In genomic region chr15:64146885-64147681, GRCh38 we compare ENCODE assay signal across 1 cellular context.
A peak's percentile ranks its signal among the peaks of the same experiment; 100 is the strongest.
TF ChIP-seq lines count a peak whose summit lies in the region.

No MANE protein-coding gene starts in this region.

TF ChIP-seq in HepG2, 621 proteins besides CTCF, POLR2A, EP300 and RAD21 (continued from another document and continues in another):
- TF ChIP-seq MTF2 (CRISPR knock-in tag; IDR thresholded peaks at IDR 0.05; ENCODE audit: borderline replicate concordance) (no peak), FOXJ3 (CRISPR knock-in tag; IDR thresholded peaks at IDR 0.05; ENCODE audit: borderline replicate concordance) (no peak), NFATC3 (CRISPR knock-in tag; IDR thresholded peaks at IDR 0.05) (no peak), POLR2AphosphoS2 (IDR thresholded peaks at IDR 0.05; ENCODE audit: low read depth, low read length) (no peak), ZNF557 (CRISPR knock-in tag; IDR thresholded peaks at IDR 0.05) (no peak), NR1H2 (CRISPR knock-in tag; IDR thresholded peaks at IDR 0.05; ENCODE audit: borderline replicate concordance, low read depth) (no peak), HIVEP1 (CRISPR knock-in tag; IDR thresholded peaks at IDR 0.05) (no peak), RXRB (CRISPR knock-in tag; IDR thresholded peaks at IDR 0.05; ENCODE audit: borderline replicate concordance) (no peak), GTF2F1 (IDR thresholded peaks at IDR 0.05; ENCODE audit: low read length) (no peak), SMYD3 (CRISPR knock-in tag; IDR thresholded peaks at IDR 0.05) (no peak), GLMP (CRISPR knock-in tag; IDR thresholded peaks at IDR 0.05; ENCODE audit: borderline replicate concordance) (no peak), ZNF567 (CRISPR knock-in tag; IDR thresholded peaks at IDR 0.05; ENCODE audit: borderline replicate concordance) (no peak), DMAP1 (CRISPR knock-in tag; IDR thresholded peaks at IDR 0.05) (peak; percentile 39; the same call in 1 of the 2 replicates), HMGXB3 (CRISPR knock-in tag; IDR thresholded peaks at IDR 0.05; ENCODE audit: borderline replicate concordance) (no peak), ZIK1 (CRISPR knock-in tag; IDR thresholded peaks at IDR 0.05; ENCODE audit: borderline replicate concordance, low read depth) (no peak), ZNF552 (CRISPR knock-in tag; IDR thresholded peaks at IDR 0.05; ENCODE audit: borderline replicate concordance) (no peak), NKX3-1 (CRISPR knock-in tag; IDR thresholded peaks at IDR 0.05) (no peak), ZMAT5 (CRISPR knock-in tag; IDR thresholded peaks at IDR 0.05; ENCODE audit: borderline replicate concordance, low read depth) (no peak), USF2 (IDR thresholded peaks at IDR 0.05; ENCODE audit: low read depth, low read length) (no peak), USF2 (CRISPR knock-in tag; IDR thresholded peaks at IDR 0.05; ENCODE audit: borderline replicate concordance) (no peak), ZNF580 (CRISPR knock-in tag; IDR thresholded peaks at IDR 0.05; ENCODE audit: borderline replicate concordance, low read depth) (no peak), ZHX1 (CRISPR knock-in tag; IDR thresholded peaks at IDR 0.05; ENCODE audit: low read depth) (peak; percentile 34; the same call in 1 of the 2 replicates), ZNF430 (CRISPR knock-in tag; IDR thresholded peaks at IDR 0.05) (no peak), ZBTB43 (CRISPR knock-in tag; conservative IDR thresholded peaks at IDR 0.05) (no peak), ISL2 (CRISPR knock-in tag; IDR thresholded peaks at IDR 0.05) (no peak), E2F1 (CRISPR knock-in tag; IDR thresholded peaks at IDR 0.05) (no peak), NFRKB (IDR thresholded peaks at IDR 0.05) (no peak), ELK4 (CRISPR knock-in tag; IDR thresholded peaks at IDR 0.05; ENCODE audit: borderline replicate concordance) (no peak), KLF9 (CRISPR knock-in tag; IDR thresholded peaks at IDR 0.05; ENCODE audit: low read depth) (no peak), ERF (CRISPR knock-in tag; IDR thresholded peaks at IDR 0.05) (peak; percentile 56; the same call in 1 of the 2 replicates), ZNF839 (CRISPR knock-in tag; IDR thresholded peaks at IDR 0.05; ENCODE audit: borderline replicate concordance) (no peak), MATR3 (CRISPR knock-in tag; IDR thresholded peaks at IDR 0.05) (no peak), REST (IDR thresholded peaks at IDR 0.05; ENCODE audit: borderline replicate concordance in 1 of 2, low read depth in 1 of 2, low read length in 2 of 2) (no peak), ZNF281 (CRISPR knock-in tag; IDR thresholded peaks at IDR 0.05; ENCODE audit: borderline replicate concordance) (no peak), ZNF761 (CRISPR knock-in tag; conservative IDR thresholded peaks at IDR 0.05) (no peak; the same call in 1 of the 2 replicates)
